In genomic region chr1:48654606-48655210, GRCh38 we compare ENCODE assay signal across 1 cellular context.
TF ChIP-seq lines count a peak whose summit lies in the region.

No MANE protein-coding gene starts in this region.

TF ChIP-seq in SK-N-SH, 30 proteins besides CTCF, POLR2A, EP300 and RAD21 (continued from another document):
- no peak for TF ChIP-seq IRF3 (IDR thresholded peaks at IDR 0.05; ENCODE audit: low read depth, low read length)
- peak; percentile 95 for TF ChIP-seq FOXJ3 (CRISPR knock-in tag; IDR thresholded peaks at IDR 0.05)
TF ChIP-seq in SK-N-SH: peak in this region for 9.
